10 cellular contexts compared by ENCODE assay signal in genomic region chr3:130093741-130094391, GRCh38. TPM values are rescaled to one million over a fixed set of nuclear protein-coding genes. Genes with fewer than 3 reads are reported as not detected.
A peak's percentile ranks its signal among the peaks of the same experiment; 100 is the strongest.
DNase-seq lines count a peak whose midpoint lies in the region; ATAC-seq and TF ChIP-seq lines count a peak whose summit lies in the region.
"Had no signal": no experiment of that assay in that cellular context is flagged by ENCODE, and none has a peak within 500 bp of the region (broad histone marks: within the 10 kb centered on the region; RNA-seq: fewer than 3 reads in every experiment).

No MANE protein-coding gene starts in this region.

- peaks cover 5% of the 10 kb centered on the region for H3K27me3 Mint-ChIP-seq in CD8-positive, alpha-beta T cell (ENCODE audit: low read depth)

- H3K27me3 ChIP-seq in CD8-positive, alpha-beta T cell (ENCODE audit: insufficient read depth, low read length), result no peaks in the 10 kb centered on the region

- CTCF ChIA-PET in CD8-positive, alpha-beta T cell (lab: Charles Lee), result interaction anchor here (1.0 kb wide), 1 partner anchor 12 kb away, joined by 5 read pairs; no protein-coding TSS in a partner anchor

- intact Hi-C loops in CD8-positive, alpha-beta T cell (cut with DNase I, micrococcal nuclease), result loop anchor here in 1 of 2 experiments (5.0 kb wide), 1 partner anchor 67 kb away; no protein-coding TSS in a partner anchor

- peaks cover 23% of the 10 kb centered on the region for H3K4me1 Mint-ChIP-seq in CD8-positive, alpha-beta T cell (ENCODE audit: low read depth)

- peaks cover 9% of the 10 kb centered on the region for H3K4me1 ChIP-seq in CD8-positive, alpha-beta T cell (ENCODE audit: insufficient read depth, low read length)

- H3K9me3 ChIP-seq in CD8-positive, alpha-beta T cell (ENCODE audit: low read length), result no peaks in the 10 kb centered on the region

- H3K36me3 ChIP-seq in CD8-positive, alpha-beta T cell (ENCODE audit: insufficient read depth, low read length), result no peaks in the 10 kb centered on the region

- no peak for TF ChIP-seq CTCF in CD8-positive, alpha-beta T cell (IDR thresholded peaks at IDR 0.05)

- H3K36me3 Mint-ChIP-seq in CD8-positive, alpha-beta T cell, result no peaks in the 10 kb centered on the region

- POLR2A ChIA-PET in CD8-positive, alpha-beta T cell (lab: Charles Lee), result no interaction called here

- no peak overlapping the region for H3K27ac ChIP-seq in CD8-positive, alpha-beta T cell (ENCODE audit: low read depth, low read length)

- ATAC-seq in CD8-positive, alpha-beta T cell, result no peak
- peak; percentile 62 for ATAC-seq in GM21723 (IDR thresholded peaks at IDR 0.05; ENCODE audit: unreplicated experiment)
- ATAC-seq in GM21526 (IDR thresholded peaks at IDR 0.05; ENCODE audit: low FRiP score, unreplicated experiment), result no peak

- peak in 1 of 7 experiments; percentile 4 for DNase-seq in CD8-positive, alpha-beta T cell
- peak; percentile 33 for DNase-seq in SKM-1 (lab: John Stamatoyannopoulos, UW; ENCODE audit: unreplicated experiment)
- DNase-seq in germinal center (ENCODE audit: low spot score), result peak; percentile 24
- no peak for DNase-seq in NCI-H2171 treated with DMSO at 0.1 percent for 48 hours (lab: John Stamatoyannopoulos, UW)
- DNase-seq in NCI-H2081 treated with DMSO at 0.1 percent for 48 hours (lab: John Stamatoyannopoulos, UW), result no peak
- no peak for DNase-seq in SHP77 treated with DMSO at 0.1 percent for 48 hours (lab: John Stamatoyannopoulos, UW)
- DNase-seq: NCI-H1694 had no signal

- H3K9me3 Mint-ChIP-seq in CD8-positive, alpha-beta T cell, result no peaks in the 10 kb centered on the region

- H3K4me3 Mint-ChIP-seq in CD8-positive, alpha-beta T cell, result peak overlapping the region; percentile 53

- no peak overlapping the region for H3K27ac Mint-ChIP-seq in CD8-positive, alpha-beta T cell

- H3K4me3 ChIP-seq in CD8-positive, alpha-beta T cell (ENCODE audit: low read depth, low read length), result no peak overlapping the region

RNA-seq across cellular contexts. Expression of gene ALG1L2, which starts 12.2 kb away (rescaled TPM):
- total RNA-seq in CD8-positive, alpha-beta T cell, result not detected
- total RNA-seq: liver had no signal

Comparison
In these comparisons a context has a peak if more than half of its experiments do, and no peak if none do; other contexts are left out.
1. DNase-seq: peak in SKM-1 (single experiment) and germinal center (single experiment); none in NCI-H2171 treated with DMSO at 0.1 percent for 48 hours (single experiment), NCI-H2081 treated with DMSO at 0.1 percent for 48 hours (single experiment) and SHP77 treated with DMSO at 0.1 percent for 48 hours (single experiment).